ENCODE assay signal across 32 cellular contexts in the genomic region with DNA sequence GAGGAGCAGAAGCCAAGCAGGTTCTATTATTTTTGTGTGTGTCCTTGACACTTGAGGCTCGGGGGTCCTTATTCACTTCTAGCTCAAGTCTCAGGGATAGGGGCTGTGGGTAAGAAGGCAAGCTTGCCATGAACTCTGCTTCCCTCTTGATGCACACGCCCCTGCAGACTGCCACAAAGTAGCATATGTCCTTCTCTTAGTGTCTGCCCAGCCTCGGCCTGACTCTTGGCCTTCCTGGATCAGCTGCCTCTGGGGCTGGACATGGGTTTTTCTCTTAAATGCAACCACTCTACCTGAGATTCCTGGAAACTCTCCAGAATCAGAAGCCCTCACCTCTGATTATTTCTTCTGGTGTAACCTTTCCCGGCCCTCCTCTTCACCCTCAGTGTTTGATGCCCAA. TPM values are rescaled to one million over a fixed set of nuclear protein-coding genes. Genes with fewer than 3 reads are reported as not detected.
"Had no signal": no experiment of that assay in that cellular context is flagged by ENCODE, and none has a peak within 500 bp of the region (broad histone marks: within the 10 kb centered on the region; RNA-seq: fewer than 3 reads in every experiment).

No MANE protein-coding gene starts in this region.

- H3K4me3 ChIP-seq: colonic mucosa, gastrocnemius medialis, hepatocyte, left ventricle myocardium inferior, lower lobe of right lung, pancreas, right lobe of liver, smooth muscle cell, stomach, testis, tibial artery, upper lobe of left lung had no signal

- H3K4me3 Mint-ChIP-seq: dendritic cell treated with granulocyte-macrophage colony-stimulating factor and Interleukin-4, amounts not matched to agents 40 ng/mL and 50 ng/mL, for 4 days; endodermal cell; nephron progenitor cell had no signal

- H3K4me2 ChIP-seq: hepatocyte, smooth muscle cell had no signal

- H3K27me3 ChIP-seq: colonic mucosa, hepatocyte, pancreas, right lobe of liver, testis, upper lobe of left lung had no signal

- FAIRE-seq: islet of Langerhans, pancreas, urothelium cell line had no signal

- H3K36me3 ChIP-seq: colonic mucosa, gastrocnemius medialis, left ventricle myocardium inferior, lower lobe of right lung, pancreas, right lobe of liver had no signal

- H3K9me3 Mint-ChIP-seq: dendritic cell treated with granulocyte-macrophage colony-stimulating factor and Interleukin-4, amounts not matched to agents 40 ng/mL and 50 ng/mL, for 4 days; naive thymus-derived CD8-positive, alpha-beta T cell had no signal

- ATAC-seq: esophagus mucosa; gastrocnemius medialis; naive thymus-derived CD8-positive, alpha-beta T cell; pancreas had no signal

- H3K9me3 ChIP-seq: colonic mucosa, gastrocnemius medialis, left ventricle myocardium inferior, lower lobe of right lung, pancreas, right lobe of liver, stomach, testis, tibial artery, upper lobe of left lung had no signal

- H2AFZ ChIP-seq: hepatocyte had no signal

- H3K4me1 ChIP-seq: colonic mucosa, gastrocnemius medialis, pancreas, testis had no signal

- H3K27ac ChIP-seq: colonic mucosa, epithelial cell of prostate, gastrocnemius medialis, hepatocyte, left ventricle myocardium inferior, lower lobe of right lung, pancreas, stomach, testis, tibial artery, upper lobe of left lung had no signal

- H3K27ac Mint-ChIP-seq: dendritic cell treated with granulocyte-macrophage colony-stimulating factor and Interleukin-4, amounts not matched to agents 40 ng/mL and 50 ng/mL, for 4 days; endodermal cell; nephron progenitor cell had no signal

- H3K79me2 ChIP-seq: hepatocyte had no signal

- DNase-seq: colonic mucosa; effector CD8-positive, alpha-beta T cell; gastrocnemius medialis; head of caudate nucleus; left cardiac atrium; left ventricle myocardium inferior; lower lobe of right lung; naive thymus-derived CD8-positive, alpha-beta T cell; nephron progenitor cell; occipital lobe; pancreas; stimulated activated CD4-positive, alpha-beta T cell treated with anti-CD3 and anti-CD28 coated beads, Interleukin-12 subunit alpha, Interleukin-12 subunit beta, amount 100 ng/mL, for 4 hours; stimulated activated CD4-positive, alpha-beta T cell treated with anti-CD3 and anti-CD28 coated beads, Interleukin-1b, Interleukin-23, amount 100 ng/mL, for 48 hours; stimulated activated CD4-positive, alpha-beta T cell treated with anti-CD3 and anti-CD28 coated beads, Interleukin-4, amount 100 ng/mL, for 1 hour; stimulated activated CD8-positive, alpha-beta memory T cell treated with anti-CD3 and anti-CD28 coated beads, Interleukin-4, amount 100 ng/mL, for 48 hours; stimulated activated naive CD4-positive, alpha-beta T cell treated with Interleukin-2 at 50 U/mL for 16 hours; stomach; testis; tibial artery; upper lobe of left lung had no signal

- H3K4me1 Mint-ChIP-seq: nephron progenitor cell had no signal

RNA-seq across cellular contexts. Expression of a gene that starts 32.6 kb away (rescaled TPM):
- total RNA-seq: chondrocyte, gastrocnemius medialis, kidney epithelial cell, myocyte, occipital lobe, smooth muscle cell, stomach had no signal
